Comparison of ENCODE assay signal across 1 cellular context in the genomic region with DNA sequence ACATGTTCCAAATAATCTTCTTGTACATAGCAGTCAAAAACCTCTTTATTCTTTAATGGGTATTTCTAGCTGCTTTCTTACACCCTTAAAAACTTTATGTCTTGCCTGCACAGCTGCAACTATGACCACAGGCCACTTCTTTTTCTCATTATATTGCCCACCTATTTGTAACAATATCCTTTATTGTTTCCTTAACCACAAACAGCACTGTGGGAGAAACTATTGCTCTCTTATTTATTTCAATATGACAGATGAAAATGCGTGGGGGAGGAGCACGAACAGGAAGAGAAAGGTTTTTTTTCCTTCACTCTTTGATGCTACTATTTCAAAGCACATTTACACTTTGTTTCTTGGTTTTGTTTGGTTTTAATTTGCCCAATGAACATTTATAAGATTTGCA.
TF ChIP-seq lines count a peak whose summit lies in the region.

No MANE protein-coding gene starts in this region.

TF ChIP-seq in GM23338, 12 proteins besides CTCF, POLR2A, EP300 and RAD21 (continued from another document):
- TF ChIP-seq, protein P1, sequence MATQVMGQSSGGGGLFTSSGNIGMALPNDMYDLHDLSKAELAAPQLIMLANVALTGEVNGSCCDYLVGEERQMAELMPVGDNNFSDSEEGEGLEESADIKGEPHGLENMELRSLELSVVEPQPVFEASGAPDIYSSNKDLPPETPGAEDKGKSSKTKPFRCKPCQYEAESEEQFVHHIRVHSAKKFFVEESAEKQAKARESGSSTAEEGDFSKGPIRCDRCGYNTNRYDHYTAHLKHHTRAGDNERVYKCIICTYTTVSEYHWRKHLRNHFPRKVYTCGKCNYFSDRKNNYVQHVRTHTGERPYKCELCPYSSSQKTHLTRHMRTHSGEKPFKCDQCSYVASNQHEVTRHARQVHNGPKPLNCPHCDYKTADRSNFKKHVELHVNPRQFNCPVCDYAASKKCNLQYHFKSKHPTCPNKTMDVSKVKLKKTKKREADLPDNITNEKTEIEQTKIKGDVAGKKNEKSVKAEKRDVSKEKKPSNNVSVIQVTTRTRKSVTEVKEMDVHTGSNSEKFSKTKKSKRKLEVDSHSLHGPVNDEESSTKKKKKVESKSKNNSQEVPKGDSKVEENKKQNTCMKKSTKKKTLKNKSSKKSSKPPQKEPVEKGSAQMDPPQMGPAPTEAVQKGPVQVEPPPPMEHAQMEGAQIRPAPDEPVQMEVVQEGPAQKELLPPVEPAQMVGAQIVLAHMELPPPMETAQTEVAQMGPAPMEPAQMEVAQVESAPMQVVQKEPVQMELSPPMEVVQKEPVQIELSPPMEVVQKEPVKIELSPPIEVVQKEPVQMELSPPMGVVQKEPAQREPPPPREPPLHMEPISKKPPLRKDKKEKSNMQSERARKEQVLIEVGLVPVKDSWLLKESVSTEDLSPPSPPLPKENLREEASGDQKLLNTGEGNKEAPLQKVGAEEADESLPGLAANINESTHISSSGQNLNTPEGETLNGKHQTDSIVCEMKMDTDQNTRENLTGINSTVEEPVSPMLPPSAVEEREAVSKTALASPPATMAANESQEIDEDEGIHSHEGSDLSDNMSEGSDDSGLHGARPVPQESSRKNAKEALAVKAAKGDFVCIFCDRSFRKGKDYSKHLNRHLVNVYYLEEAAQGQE (IDR thresholded peaks at IDR 0.05; ENCODE audit: unreplicated experiment): no peak
- TF ChIP-seq EZH2phosphoT487 (IDR thresholded peaks at IDR 0.05; ENCODE audit: unreplicated experiment) (no peak), ZNF114 (CRISPR knock-in tag; IDR thresholded peaks at IDR 0.05) (no peak), NANOG (IDR thresholded peaks at IDR 0.05; ENCODE audit: borderline replicate concordance) (no peak), JUNB (IDR thresholded peaks at IDR 0.05; ENCODE audit: unreplicated experiment) (no peak), STAT1 (IDR thresholded peaks at IDR 0.05; ENCODE audit: unreplicated experiment) (no peak), ZNF331 (CRISPR knock-in tag; IDR thresholded peaks at IDR 0.05; ENCODE audit: low read depth) (no peak)
- TF ChIP-seq, protein P2, sequence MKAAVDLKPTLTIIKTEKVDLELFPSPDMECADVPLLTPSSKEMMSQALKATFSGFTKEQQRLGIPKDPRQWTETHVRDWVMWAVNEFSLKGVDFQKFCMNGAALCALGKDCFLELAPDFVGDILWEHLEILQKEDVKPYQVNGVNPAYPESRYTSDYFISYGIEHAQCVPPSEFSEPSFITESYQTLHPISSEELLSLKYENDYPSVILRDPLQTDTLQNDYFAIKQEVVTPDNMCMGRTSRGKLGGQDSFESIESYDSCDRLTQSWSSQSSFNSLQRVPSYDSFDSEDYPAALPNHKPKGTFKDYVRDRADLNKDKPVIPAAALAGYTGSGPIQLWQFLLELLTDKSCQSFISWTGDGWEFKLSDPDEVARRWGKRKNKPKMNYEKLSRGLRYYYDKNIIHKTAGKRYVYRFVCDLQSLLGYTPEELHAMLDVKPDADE (IDR thresholded peaks at IDR 0.05): no peak
- TF ChIP-seq, protein P3, sequence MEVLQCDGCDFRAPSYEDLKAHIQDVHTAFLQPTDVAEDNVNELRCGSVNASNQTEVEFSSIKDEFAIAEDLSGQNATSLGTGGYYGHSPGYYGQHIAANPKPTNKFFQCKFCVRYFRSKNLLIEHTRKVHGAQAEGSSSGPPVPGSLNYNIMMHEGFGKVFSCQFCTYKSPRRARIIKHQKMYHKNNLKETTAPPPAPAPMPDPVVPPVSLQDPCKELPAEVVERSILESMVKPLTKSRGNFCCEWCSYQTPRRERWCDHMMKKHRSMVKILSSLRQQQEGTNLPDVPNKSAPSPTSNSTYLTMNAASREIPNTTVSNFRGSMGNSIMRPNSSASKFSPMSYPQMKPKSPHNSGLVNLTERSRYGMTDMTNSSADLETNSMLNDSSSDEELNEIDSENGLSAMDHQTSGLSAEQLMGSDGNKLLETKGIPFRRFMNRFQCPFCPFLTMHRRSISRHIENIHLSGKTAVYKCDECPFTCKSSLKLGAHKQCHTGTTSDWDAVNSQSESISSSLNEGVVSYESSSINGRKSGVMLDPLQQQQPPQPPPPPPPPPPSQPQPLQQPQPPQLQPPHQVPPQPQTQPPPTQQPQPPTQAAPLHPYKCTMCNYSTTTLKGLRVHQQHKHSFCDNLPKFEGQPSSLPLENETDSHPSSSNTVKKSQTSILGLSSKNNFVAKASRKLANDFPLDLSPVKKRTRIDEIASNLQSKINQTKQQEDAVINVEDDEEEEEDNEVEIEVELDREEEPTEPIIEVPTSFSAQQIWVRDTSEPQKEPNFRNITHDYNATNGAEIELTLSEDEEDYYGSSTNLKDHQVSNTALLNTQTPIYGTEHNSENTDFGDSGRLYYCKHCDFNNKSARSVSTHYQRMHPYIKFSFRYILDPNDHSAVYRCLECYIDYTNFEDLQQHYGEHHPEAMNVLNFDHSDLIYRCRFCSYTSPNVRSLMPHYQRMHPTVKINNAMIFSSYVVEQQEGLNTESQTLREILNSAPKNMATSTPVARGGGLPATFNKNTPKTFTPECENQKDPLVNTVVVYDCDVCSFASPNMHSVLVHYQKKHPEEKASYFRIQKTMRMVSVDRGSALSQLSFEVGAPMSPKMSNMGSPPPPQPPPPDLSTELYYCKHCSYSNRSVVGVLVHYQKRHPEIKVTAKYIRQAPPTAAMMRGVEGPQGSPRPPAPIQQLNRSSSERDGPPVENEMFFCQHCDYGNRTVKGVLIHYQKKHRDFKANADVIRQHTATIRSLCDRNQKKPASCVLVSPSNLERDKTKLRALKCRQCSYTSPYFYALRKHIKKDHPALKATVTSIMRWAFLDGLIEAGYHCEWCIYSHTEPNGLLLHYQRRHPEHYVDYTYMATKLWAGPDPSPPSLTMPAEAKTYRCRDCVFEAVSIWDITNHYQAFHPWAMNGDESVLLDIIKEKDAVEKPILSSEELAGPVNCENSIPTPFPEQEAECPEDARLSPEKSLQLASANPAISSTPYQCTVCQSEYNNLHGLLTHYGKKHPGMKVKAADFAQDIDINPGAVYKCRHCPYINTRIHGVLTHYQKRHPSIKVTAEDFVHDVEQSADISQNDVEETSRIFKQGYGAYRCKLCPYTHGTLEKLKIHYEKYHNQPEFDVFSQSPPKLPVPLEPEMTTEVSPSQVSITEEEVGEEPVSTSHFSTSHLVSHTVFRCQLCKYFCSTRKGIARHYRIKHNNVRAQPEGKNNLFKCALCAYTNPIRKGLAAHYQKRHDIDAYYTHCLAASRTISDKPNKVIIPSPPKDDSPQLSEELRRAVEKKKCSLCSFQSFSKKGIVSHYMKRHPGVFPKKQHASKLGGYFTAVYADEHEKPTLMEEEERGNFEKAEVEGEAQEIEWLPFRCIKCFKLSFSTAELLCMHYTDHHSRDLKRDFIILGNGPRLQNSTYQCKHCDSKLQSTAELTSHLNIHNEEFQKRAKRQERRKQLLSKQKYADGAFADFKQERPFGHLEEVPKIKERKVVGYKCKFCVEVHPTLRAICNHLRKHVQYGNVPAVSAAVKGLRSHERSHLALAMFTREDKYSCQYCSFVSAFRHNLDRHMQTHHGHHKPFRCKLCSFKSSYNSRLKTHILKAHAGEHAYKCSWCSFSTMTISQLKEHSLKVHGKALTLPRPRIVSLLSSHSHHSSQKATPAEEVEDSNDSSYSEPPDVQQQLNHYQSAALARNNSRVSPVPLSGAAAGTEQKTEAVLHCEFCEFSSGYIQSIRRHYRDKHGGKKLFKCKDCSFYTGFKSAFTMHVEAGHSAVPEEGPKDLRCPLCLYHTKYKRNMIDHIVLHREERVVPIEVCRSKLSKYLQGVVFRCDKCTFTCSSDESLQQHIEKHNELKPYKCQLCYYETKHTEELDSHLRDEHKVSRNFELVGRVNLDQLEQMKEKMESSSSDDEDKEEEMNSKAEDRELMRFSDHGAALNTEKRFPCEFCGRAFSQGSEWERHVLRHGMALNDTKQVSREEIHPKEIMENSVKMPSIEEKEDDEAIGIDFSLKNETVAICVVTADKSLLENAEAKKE (CRISPR knock-in tag; IDR thresholded peaks at IDR 0.05): no peak
